Comparison of ENCODE assay signal across 20 cellular contexts in the genomic region with DNA sequence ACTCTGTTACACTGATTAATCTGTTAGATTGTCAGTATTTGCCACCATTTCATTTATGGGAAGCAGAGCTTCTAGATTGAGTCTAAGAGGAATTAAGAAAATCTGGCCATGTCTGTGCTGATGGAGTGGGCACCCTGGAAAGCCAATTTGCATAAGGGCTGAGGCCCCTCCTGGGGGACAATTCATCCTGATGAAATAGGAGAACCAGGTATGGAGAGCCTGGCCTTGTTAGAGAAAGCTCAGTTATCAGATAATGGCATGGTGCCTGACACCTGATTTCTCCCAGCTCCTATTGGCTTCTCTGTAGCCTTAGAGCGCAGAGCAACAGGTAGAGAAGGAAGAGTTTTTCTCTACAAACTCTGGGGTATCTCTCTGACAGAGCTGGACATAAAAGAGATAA.
DNase-seq lines count a peak whose midpoint lies in the region; ATAC-seq and TF ChIP-seq lines count a peak whose summit lies in the region.
"Had no signal": no experiment of that assay in that cellular context is flagged by ENCODE, and none has a peak within 500 bp of the region (broad histone marks: within the 10 kb centered on the region; RNA-seq: fewer than 3 reads in every experiment).

No MANE protein-coding gene starts in this region.

- no peaks in the 10 kb centered on the region for H4K20me1 ChIP-seq in neural progenitor cell (ENCODE audit: low read depth)
- H4K20me1 ChIP-seq: BLaER1 had no signal

- H3K36me3 ChIP-seq in H7 (replicated peaks; ENCODE audit: control insufficient read depth, insufficient read depth, low read length): no peaks in the 10 kb centered on the region
- no peaks in the 10 kb centered on the region for H3K36me3 ChIP-seq in endodermal cell (ENCODE audit: control insufficient read depth, insufficient read depth, low read length)
- no peaks in the 10 kb centered on the region for H3K36me3 ChIP-seq in neural progenitor cell
- H3K36me3 ChIP-seq: BLaER1, HAP-1 had no signal

- DNase-seq in H7 (peak; percentile 30), NCI-H2107 treated with DMSO at 0.1 percent for 48 hours (lab: John Stamatoyannopoulos, UW; ENCODE audit: unreplicated experiment) (peak; percentile 49), endodermal cell (peak; percentile 61), neural progenitor cell (ENCODE audit: low spot score) (no peak), NCI-H446 treated with DMSO at 0.1 percent for 48 hours (lab: John Stamatoyannopoulos, UW) (no peak), endothelial cell (ENCODE audit: low spot score) (no peak)
- DNase-seq: CD4-positive, CD25-positive, alpha-beta regulatory T cell; HFFc6; MV-4-11; NCI-H1105 treated with DMSO at 0.1 percent for 48 hours; NCI-H187; NCI-H2081 treated with DMSO at 0.1 percent for 48 hours; NCI-H2227 treated with DMSO at 0.1 percent for 48 hours; NCI-H510A; SIG-M5 had no signal

- H3K27ac ChIP-seq in endodermal cell (ENCODE audit: low read depth, low read length): no peak overlapping the region
- no peak overlapping the region for H3K27ac ChIP-seq in neural progenitor cell
- H3K27ac ChIP-seq: BLaER1, SK-N-MC had no signal

- H2AFZ ChIP-seq in neural progenitor cell (replicated peaks): peak overlapping the region; percentile 12

- H3K4me3 ChIP-seq in H7 (ENCODE audit: insufficient read depth, low read depth, low read length) (no peak overlapping the region), endodermal cell (ENCODE audit: low read length) (no peak overlapping the region), neural progenitor cell (no peak overlapping the region)
- H3K4me3 ChIP-seq: BLaER1, HAP-1, K562, SK-N-MC had no signal

- H3K27me3 ChIP-seq in H7 (ENCODE audit: control insufficient read depth, insufficient read depth, low read length): no peaks in the 10 kb centered on the region
- H3K27me3 ChIP-seq in endodermal cell (ENCODE audit: control insufficient read depth, insufficient read depth, low read length, poor library complexity, severe bottlenecking): no peaks in the 10 kb centered on the region
- no peaks in the 10 kb centered on the region for H3K27me3 ChIP-seq in neural progenitor cell
- H3K27me3 ChIP-seq: BLaER1 had no signal

- no peaks in the 10 kb centered on the region for H3K9me3 Mint-ChIP-seq in endodermal cell
- no peaks in the 10 kb centered on the region for H3K9me3 Mint-ChIP-seq in neural progenitor cell
- H3K9me3 Mint-ChIP-seq in endothelial cell (ENCODE audit: unreplicated experiment): peaks cover 4% of the 10 kb centered on the region
- H3K9me3 Mint-ChIP-seq: HFFc6 had no signal

- peaks cover 3% of the 10 kb centered on the region for H3K9me3 ChIP-seq in endodermal cell (ENCODE audit: control insufficient read depth, low read length)
- no peaks in the 10 kb centered on the region for H3K9me3 ChIP-seq in neural progenitor cell (ENCODE audit: low read depth)
- H3K9me3 ChIP-seq: BLaER1, HAP-1 had no signal

- no peak overlapping the region for H3K4me2 ChIP-seq in neural progenitor cell
- H3K4me2 ChIP-seq: BLaER1 had no signal

- H3K9ac ChIP-seq in endodermal cell (ENCODE audit: extremely low read depth, low read length, poor library complexity, severe bottlenecking): no peak overlapping the region
- H3K9ac ChIP-seq in neural progenitor cell: no peak overlapping the region
- H3K9ac ChIP-seq: BLaER1 had no signal

- H3K4me1 Mint-ChIP-seq in endodermal cell (peaks cover 12% of the 10 kb centered on the region), neural progenitor cell (no peaks in the 10 kb centered on the region), endothelial cell (ENCODE audit: unreplicated experiment) (no peaks in the 10 kb centered on the region)
- H3K4me1 Mint-ChIP-seq: CD4-positive, CD25-positive, alpha-beta regulatory T cell had no signal

- H3K79me2 ChIP-seq in neural progenitor cell (ENCODE audit: low read depth): no peaks in the 10 kb centered on the region

- H3K27me3 Mint-ChIP-seq in endodermal cell (ENCODE audit: insufficient read depth): peaks cover 7% of the 10 kb centered on the region
- H3K27me3 Mint-ChIP-seq in neural progenitor cell (ENCODE audit: insufficient read depth, low read depth): no peaks in the 10 kb centered on the region
- peaks cover 2% of the 10 kb centered on the region for H3K27me3 Mint-ChIP-seq in endothelial cell (ENCODE audit: unreplicated experiment)

- ATAC-seq in GM18502 (IDR thresholded peaks at IDR 0.05; ENCODE audit: poor library complexity, unreplicated experiment): no peak
- ATAC-seq: K562 had no signal

- H3K27ac Mint-ChIP-seq in endodermal cell: no peak overlapping the region
- no peak overlapping the region for H3K27ac Mint-ChIP-seq in neural progenitor cell
- H3K27ac Mint-ChIP-seq in endothelial cell (ENCODE audit: unreplicated experiment): no peak overlapping the region
- H3K27ac Mint-ChIP-seq: CD4-positive, CD25-positive, alpha-beta regulatory T cell; HFFc6 had no signal

- TF ChIP-seq CTCF in endodermal cell (conservative IDR thresholded peaks at IDR 0.05) (no peak), neural progenitor cell (IDR thresholded peaks at IDR 0.05) (no peak), endothelial cell (IDR thresholded peaks at IDR 0.05; ENCODE audit: unreplicated experiment) (no peak)

- no peaks in the 10 kb centered on the region for H3F3A ChIP-seq in neural progenitor cell (ENCODE audit: low read depth)

- H3K4me3 Mint-ChIP-seq in endodermal cell (no peak overlapping the region), neural progenitor cell (no peak overlapping the region), endothelial cell (ENCODE audit: unreplicated experiment) (no peak overlapping the region)
- H3K4me3 Mint-ChIP-seq: CD4-positive, CD25-positive, alpha-beta regulatory T cell; HFFc6 had no signal

- H3K4me1 ChIP-seq in endodermal cell (ENCODE audit: control insufficient read depth, insufficient read depth, low read length) (no peaks in the 10 kb centered on the region), neural progenitor cell (peaks cover 6% of the 10 kb centered on the region)
- H3K4me1 ChIP-seq: BLaER1, HAP-1 had no signal

- H3K36me3 Mint-ChIP-seq in endodermal cell (ENCODE audit: low read depth) (no peaks in the 10 kb centered on the region), neural progenitor cell (no peaks in the 10 kb centered on the region), endothelial cell (ENCODE audit: low read depth, unreplicated experiment) (no peaks in the 10 kb centered on the region)
- H3K36me3 Mint-ChIP-seq: CD4-positive, CD25-positive, alpha-beta regulatory T cell had no signal

- WGBS in endodermal cell (ENCODE audit: insufficient coverage in 1 of 2, insufficient read length in 1 of 2), 2 experiments: 80% methylated on average over 1 of the region's 1 CpG; no CpG with 5 or more reads in 1 of the 2 experiments

Comparison
In these comparisons a context has a peak if more than half of its experiments do, and no peak if none do; other contexts are left out.
1. DNase-seq: peak in H7 (single experiment), NCI-H2107 treated with DMSO at 0.1 percent for 48 hours (single experiment) and endodermal cell (single experiment); none in neural progenitor cell (single experiment), NCI-H446 treated with DMSO at 0.1 percent for 48 hours (single experiment) and endothelial cell (single experiment).